17 cellular contexts compared by ENCODE assay signal in genomic region chr3:2452249-2452648, GRCh38.
"Had no signal": no experiment of that assay in that cellular context is flagged by ENCODE, and none has a peak within 500 bp of the region (broad histone marks: within the 10 kb centered on the region; RNA-seq: fewer than 3 reads in every experiment).

No MANE protein-coding gene starts in this region.

- H3K4me1 Mint-ChIP-seq: activated naive CD8-positive, alpha-beta T cell treated with anti-CD3 and anti-CD28 coated beads for 36 hours; naive B cell had no signal

- H3K9me3 Mint-ChIP-seq: activated CD8-positive, alpha-beta T cell treated with anti-CD3 and anti-CD28 coated beads for 36 hours; activated naive CD8-positive, alpha-beta T cell treated with anti-CD3 and anti-CD28 coated beads for 36 hours had no signal

- ATAC-seq: activated CD8-positive, alpha-beta T cell treated with anti-CD3 and anti-CD28 coated beads for 36 hours; activated T-cell treated with anti-CD3 and anti-CD28 coated beads, Interleukin-2, amount 50 U/mL, for 72 hours; effector memory CD8-positive, alpha-beta T cell; lower lobe of right lung; right lobe of liver had no signal

- DNase-seq: activated CD4-positive, alpha-beta T cell treated with anti-CD3 and anti-CD28 coated beads for 4 hours; activated CD8-positive, alpha-beta memory T cell treated with anti-CD3 and anti-CD28 coated beads, Interleukin-2, amount 50 U/mL, for 4 hours; activated CD8-positive, alpha-beta T cell treated with anti-CD3 and anti-CD28 coated beads for 36 hours; activated gamma-delta T cell treated with Interleukin-2 at 50 U/mL for 16 hours; activated naive CD8-positive, alpha-beta T cell treated with anti-CD3 and anti-CD28 coated beads for 36 hours; activated T-cell treated with anti-CD3 and anti-CD28 coated beads, Interleukin-2, amount 50 U/mL, for 72 hours; brain microvascular endothelial cell; cerebellar nuclear complex; effector memory CD8-positive, alpha-beta T cell; kidney; lower lobe of right lung; naive B cell; right lobe of liver; stimulated activated naive CD4-positive, alpha-beta T cell treated with Interleukin-2 at 50 U/mL for 16 hours; T-helper 9 cell; trophoblast cell had no signal

- H3K27me3 Mint-ChIP-seq: dendritic cell treated with granulocyte-macrophage colony-stimulating factor and Interleukin-4, amounts not matched to agents 40 ng/mL and 50 ng/mL, for 4 days; effector memory CD8-positive, alpha-beta T cell; naive B cell had no signal

- H3K36me3 Mint-ChIP-seq: activated naive CD8-positive, alpha-beta T cell treated with anti-CD3 and anti-CD28 coated beads for 36 hours; naive B cell had no signal

- H3K27ac Mint-ChIP-seq: activated CD8-positive, alpha-beta T cell treated with anti-CD3 and anti-CD28 coated beads for 36 hours; activated naive CD8-positive, alpha-beta T cell treated with anti-CD3 and anti-CD28 coated beads for 36 hours; activated T-cell treated with anti-CD3 and anti-CD28 coated beads, Interleukin-2, amount 50 U/mL, for 72 hours; dendritic cell treated with granulocyte-macrophage colony-stimulating factor and Interleukin-4, amounts not matched to agents 40 ng/mL and 50 ng/mL, for 4 days; effector memory CD8-positive, alpha-beta T cell; naive B cell had no signal

- H3K4me3 Mint-ChIP-seq: activated CD8-positive, alpha-beta T cell treated with anti-CD3 and anti-CD28 coated beads for 36 hours; activated naive CD8-positive, alpha-beta T cell treated with anti-CD3 and anti-CD28 coated beads for 36 hours; activated T-cell treated with anti-CD3 and anti-CD28 coated beads, Interleukin-2, amount 50 U/mL, for 72 hours; dendritic cell treated with granulocyte-macrophage colony-stimulating factor and Interleukin-4, amounts not matched to agents 40 ng/mL and 50 ng/mL, for 4 days; effector memory CD8-positive, alpha-beta T cell; naive B cell had no signal
